In the genomic region with DNA sequence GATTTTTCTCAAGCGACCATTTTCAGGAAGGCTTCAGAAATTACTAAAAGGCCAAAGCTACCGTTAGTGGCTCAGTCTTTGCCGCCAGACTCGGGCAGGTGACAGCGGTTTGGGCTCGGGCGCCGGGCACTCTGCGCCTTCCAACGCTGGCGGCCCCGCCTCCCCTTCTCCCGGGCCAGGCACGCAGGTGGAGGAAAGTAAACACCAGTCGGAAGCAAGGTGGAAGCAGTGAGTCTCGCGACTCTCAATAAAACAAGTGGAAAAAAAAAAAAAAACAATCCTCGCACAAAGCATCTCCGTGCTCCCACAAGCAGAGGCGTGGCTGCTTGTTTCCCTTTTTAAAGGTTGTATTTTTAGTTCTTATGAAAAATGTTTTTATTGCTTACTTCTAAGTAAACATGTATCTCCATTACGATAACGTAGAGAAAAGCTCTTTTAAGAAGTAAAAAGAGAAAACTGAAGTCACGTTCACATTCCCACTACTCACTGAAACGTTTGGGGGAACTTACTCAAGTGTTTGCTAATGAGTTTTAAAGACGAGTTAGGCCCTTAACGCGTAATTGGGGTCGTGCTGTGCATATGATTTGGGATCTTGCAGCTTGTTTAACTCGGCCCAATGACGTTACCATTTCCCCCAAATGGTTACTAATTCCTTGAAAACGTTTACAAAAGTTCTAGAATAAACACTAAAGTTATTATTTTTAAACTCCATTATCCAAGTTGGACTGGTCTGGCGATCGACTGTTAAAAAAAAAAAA, we compare ENCODE assay signal across 8 cellular contexts. TPM values are rescaled to one million over a fixed set of nuclear protein-coding genes. Genes with fewer than 3 reads are reported as not detected.
A peak's percentile ranks its signal among the peaks of the same experiment; 100 is the strongest.
DNase-seq lines count a peak whose midpoint lies in the region; ATAC-seq, FAIRE-seq and TF ChIP-seq lines count a peak whose summit lies in the region.

No MANE protein-coding gene starts in this region.

- H3K4me1 ChIP-seq in Caco-2 (0 out of 2 replicates have a peak, but pooled peaks cover 8% of the 10 kb centered on the region), SJSA1 (replicated peaks) (peaks cover 13% of the 10 kb centered on the region), kidney (ENCODE audit: control insufficient read depth in 1 of 2, insufficient read depth in 1 of 2, low read depth in 1 of 2, low read length in 2 of 2) (peaks cover 0 to 2% of the 10 kb centered on the region in 2 donors)

- H3K27ac Mint-ChIP-seq in Caco-2 (ENCODE audit: unreplicated experiment): no peak overlapping the region
- peak overlapping the region; percentile 97 for H3K27ac Mint-ChIP-seq in IgD-negative memory B cell

- peak overlapping the region in 1 of 2 donors; percentile 41 for H3K9ac ChIP-seq in kidney (ENCODE audit: low read length in 2 of 2)

- peak; percentile 51 to 60 for DNase-seq in Caco-2
- peak in 1 of 2 experiments; percentile 20 for DNase-seq in SJSA1 (ENCODE audit: low read depth in 1 of 2, low spot score in 2 of 2)
- DNase-seq in T47D (ENCODE audit: low read depth in 1 of 2, low spot score in 1 of 2): peak; percentile 80 to 87
- DNase-seq in kidney: peak; percentile 84
- DNase-seq in stimulated activated CD4-positive, alpha-beta T cell treated with anti-CD3 and anti-CD28 coated beads, Interleukin-1b, Interleukin-23, amount 100 ng/mL, for 48 hours: peak; percentile 58
- DNase-seq in AML-193 (lab: John Stamatoyannopoulos, UW): no peak

- no peaks in the 10 kb centered on the region for H3K9me3 ChIP-seq in Caco-2
- no peaks in the 10 kb centered on the region for H3K9me3 ChIP-seq in SJSA1 (replicated peaks)
- H3K9me3 ChIP-seq in kidney (ENCODE audit: control insufficient read depth in 1 of 2, low read length in 2 of 2): no peaks in the 10 kb centered on the region

- H3K9me3 Mint-ChIP-seq in Caco-2 (ENCODE audit: unreplicated experiment) (no peaks in the 10 kb centered on the region), IgD-negative memory B cell (no peaks in the 10 kb centered on the region)

- no peak for FAIRE-seq in kidney (lab: Jason Lieb, UNC)

- CTCF ChIA-PET in Caco-2 (lab: Charles Lee): interaction anchor here (0.7 kb wide), 2 partner anchors 10 to 580 kb away, joined by 3 to 4 read pairs; no protein-coding TSS in a partner anchor

- H3K4me3 Mint-ChIP-seq in Caco-2 (ENCODE audit: unreplicated experiment) (peak overlapping the region; percentile 73), IgD-negative memory B cell (peak overlapping the region; percentile 87 to 99 (median 98))

- ATAC-seq in GM18502 (IDR thresholded peaks at IDR 0.05; ENCODE audit: poor library complexity, unreplicated experiment): no peak

- TF ChIP-seq CTCF in Caco-2 (IDR thresholded peaks at IDR 0.05; ENCODE audit: insufficient read depth in 1 of 2, low read depth in 1 of 2, low read length in 1 of 2, severe bottlenecking in 1 of 2, unreplicated experiment in 1 of 2) (no peak), kidney (IDR thresholded peaks at IDR 0.05; ENCODE audit: borderline replicate concordance, extremely low read depth, insufficient read depth) (no peak)

- intact Hi-C loops in Caco-2 (cut with micrococcal nuclease; ENCODE audit: unreplicated experiment): no loop called here
- intact Hi-C loops in kidney (cut with DNase I): no loop called here

- peaks cover 7% of the 10 kb centered on the region for H3K27me3 Mint-ChIP-seq in Caco-2 (ENCODE audit: insufficient read depth, unreplicated experiment)
- H3K27me3 Mint-ChIP-seq in IgD-negative memory B cell: no peaks in the 10 kb centered on the region

- H3K4me1 Mint-ChIP-seq in Caco-2 (ENCODE audit: low read depth, unreplicated experiment) (peaks cover 12% of the 10 kb centered on the region), IgD-negative memory B cell (peaks cover 50 to 65% (median 53%) of the 10 kb centered on the region in 3 donors)

- BruUV-seq in Caco-2 (replicated peaks; lab: Mats Ljungman, UMichigan): TSS peak; percentile 36

- H3K27ac ChIP-seq in SJSA1 (peak overlapping the region; percentile 93), kidney (ENCODE audit: low read depth in 2 of 2, low read length in 2 of 2) (no peak overlapping the region)

- peak overlapping the region; percentile 64 for H3K4me3 ChIP-seq in Caco-2 (ENCODE audit: low read depth, low read length)
- peak overlapping the region; percentile 66 for H3K4me3 ChIP-seq in SJSA1
- H3K4me3 ChIP-seq in kidney (ENCODE audit: low read length in 2 of 2): peak overlapping the region; percentile 52 to 71

- H3K27me3 ChIP-seq in Caco-2 (replicated peaks; ENCODE audit: control insufficient read depth, insufficient read depth, low read length) (peaks cover 2% of the 10 kb centered on the region; the same call in 1 of the 2 replicates), SJSA1 (replicated peaks) (no peaks in the 10 kb centered on the region)

- in situ Hi-C loops in T47D (cut with HindIII; ENCODE audit: low pct_unique_long_range_greater_than_20kb, low sequenced_read_pairs): no loop called here

- H3K36me3 ChIP-seq in Caco-2 (ENCODE audit: control insufficient read depth, insufficient read depth, low read length) (peaks cover 1% of the 10 kb centered on the region; the same call in 1 of the 2 replicates), SJSA1 (peaks cover 4% of the 10 kb centered on the region; the same call in 1 of the 2 replicates), kidney (ENCODE audit: control insufficient read depth in 1 of 2, insufficient read depth in 2 of 2, low read length in 2 of 2) (no peaks in the 10 kb centered on the region)

- POLR2A ChIA-PET in Caco-2 (lab: Charles Lee): interaction anchor here (0.6 to 0.7 kb wide), 2 partner anchors 9 to 254 kb away, joined by 3 to 4 read pairs; no protein-coding TSS in a partner anchor

- no peaks in the 10 kb centered on the region for H3K36me3 Mint-ChIP-seq in Caco-2 (ENCODE audit: insufficient read depth, unreplicated experiment)
- H3K36me3 Mint-ChIP-seq in IgD-negative memory B cell: no peaks in the 10 kb centered on the region

RNA-seq across cellular contexts. Expression of a gene that starts 0.9 kb away (rescaled TPM):
- 15.2 and 19.1 TPM in 2 replicates for total RNA-seq in Caco-2 (2022)
- polyA plus RNA-seq in IgD-negative memory B cell: 128 TPM
- 34.5 and 39.9 TPM in 2 replicates for total RNA-seq in SJSA1 (2014; rRNA removed; shearing (Covaris generic))
- total RNA-seq in kidney: 10.1 TPM
- 2.3 TPM for polyA plus RNA-seq in kidney (ENCODE audit: insufficient read depth, low read depth, low replicate concordance)

Comparison
In these comparisons a context has a peak if more than half of its experiments do, and no peak if none do; other contexts are left out.
1. DNase-seq: peak in Caco-2 (2 of 2), T47D (2 of 2), kidney (single experiment) and stimulated activated CD4-positive, alpha-beta T cell treated with anti-CD3 and anti-CD28 coated beads, Interleukin-1b, Interleukin-23, amount 100 ng/mL, for 48 hours (single experiment); none in AML-193 (0 of 2).
2. Peak in every context shown above with its lines, with median percentiles within 50 percentile points of each other: H3K4me3 ChIP-seq.